Comparison of ENCODE assay signal across 21 cellular contexts in the genomic region with DNA sequence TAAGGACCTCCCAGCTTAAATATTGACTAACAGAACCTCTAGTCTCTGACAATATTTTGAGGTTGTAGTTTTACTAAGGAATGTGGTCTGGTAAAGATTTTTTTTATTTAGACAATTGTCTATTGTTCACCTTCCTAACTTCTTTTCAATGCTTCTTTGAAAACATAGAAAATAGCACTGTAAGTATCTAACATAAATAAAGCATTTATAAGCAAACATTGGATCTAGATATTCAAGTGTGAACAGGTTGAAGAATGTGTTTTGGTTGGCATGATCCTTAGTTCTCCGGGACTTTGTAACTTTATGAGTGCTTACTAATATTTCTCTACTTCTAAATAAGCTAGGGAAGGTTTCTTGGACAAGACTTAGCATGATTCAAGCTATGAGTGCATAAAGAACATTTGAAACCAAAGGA.
DNase-seq lines count a peak whose midpoint lies in the region; ATAC-seq, FAIRE-seq and TF ChIP-seq lines count a peak whose summit lies in the region.
"Had no signal": no experiment of that assay in that cellular context is flagged by ENCODE, and none has a peak within 500 bp of the region (broad histone marks: within the 10 kb centered on the region; RNA-seq: fewer than 3 reads in every experiment).

No MANE protein-coding gene starts in this region.

- H3K27ac Mint-ChIP-seq in MCF 10A (ENCODE audit: low read depth, unreplicated experiment) (peak overlapping the region; percentile 83), mesothelial cell of epicardium (peak overlapping the region; percentile 3)
- H3K27ac Mint-ChIP-seq: activated CD4-positive, alpha-beta T cell treated with anti-CD3 and anti-CD28 coated beads, Interleukin-2, amount 10 ng/mL, durations not matched to agents 24 days and 14 days; activated naive CD4-positive, alpha-beta T cell treated with anti-CD3 and anti-CD28 coated beads for 36 hours; CD4-positive, CD25-positive, alpha-beta regulatory T cell; dendritic cell treated with granulocyte-macrophage colony-stimulating factor and Interleukin-4, amounts not matched to agents 40 ng/mL and 50 ng/mL, for 4 days; H9 had no signal

- no TSS peak for BruUV-seq in MCF 10A (replicated peaks; lab: Mats Ljungman, UMichigan)

- no peak for FAIRE-seq in H1 (lab: Jason Lieb, UNC)
- FAIRE-seq: GM12891 had no signal

- no peaks in the 10 kb centered on the region for H3K23me2 ChIP-seq in H1 (ENCODE audit: low read depth, low read length)

- no peak overlapping the region for H4K5ac ChIP-seq in H1 (ENCODE audit: insufficient read length, low read depth, low read length)

- intact Hi-C loops in MCF 10A (cut with micrococcal nuclease), result no loop called here
- intact Hi-C loops in breast epithelium (cut with DNase I; ENCODE audit: low total_unique reads), result no loop called here

- H3K4me3 ChIP-seq in breast epithelium (no peak overlapping the region), H1 (ENCODE audit: extremely low read depth in 1 of 4, insufficient read depth in 2 of 4, low read depth in 3 of 4, low read length in 4 of 4) (no peak overlapping the region)
- H3K4me3 ChIP-seq: smooth muscle cell, transverse colon had no signal

- no peaks in the 10 kb centered on the region for H3K27me3 Mint-ChIP-seq in MCF 10A (ENCODE audit: insufficient read depth, unreplicated experiment)
- H3K27me3 Mint-ChIP-seq in mesothelial cell of epicardium (ENCODE audit: low read depth), result no peaks in the 10 kb centered on the region
- H3K27me3 Mint-ChIP-seq: activated CD4-positive, alpha-beta T cell treated with anti-CD3 and anti-CD28 coated beads, Interleukin-2, amount 10 ng/mL, durations not matched to agents 24 days and 14 days; CD4-positive, CD25-positive, alpha-beta regulatory T cell; dendritic cell treated with granulocyte-macrophage colony-stimulating factor and Interleukin-4, amounts not matched to agents 40 ng/mL and 50 ng/mL, for 4 days had no signal

- no peak overlapping the region for H3K23ac ChIP-seq in H1 (ENCODE audit: insufficient read length)

- H3K9ac ChIP-seq in H1 (replicated peaks in 1 of 4; ENCODE audit: extremely low read depth in 1 of 4, low read depth in 3 of 4, low read length in 3 of 4), result no peak overlapping the region

- H3K9me3 ChIP-seq in breast epithelium (no peaks in the 10 kb centered on the region), H1 (ENCODE audit: insufficient read depth in 2 of 2, low read depth in 1 of 2, low read length in 1 of 2) (no peaks in the 10 kb centered on the region)
- H3K9me3 ChIP-seq: transverse colon had no signal

- peak overlapping the region in 1 of 2 donors; percentile 33 for H3K27ac ChIP-seq in breast epithelium
- H3K27ac ChIP-seq in H1 (ENCODE audit: low read depth, low read length), result no peak overlapping the region
- H3K27ac ChIP-seq: transverse colon had no signal

- ATAC-seq in HG02642 (IDR thresholded peaks at IDR 0.05; ENCODE audit: poor library complexity, unreplicated experiment) (no peak), HG03469 (IDR thresholded peaks at IDR 0.05; ENCODE audit: unreplicated experiment) (no peak), GM18870 (IDR thresholded peaks at IDR 0.05; ENCODE audit: unreplicated experiment) (no peak)

- no peak for TF ChIP-seq RAD21 in H1 (IDR thresholded peaks at IDR 0.05 in 1 of 2, conservative IDR thresholded peaks at IDR 0.05 in 1 of 2; ENCODE audit: low read depth in 2 of 2, low read length in 2 of 2)

- H3K79me2 ChIP-seq in H1 (ENCODE audit: control insufficient read depth in 1 of 2, insufficient read depth in 2 of 2, low read length in 2 of 2), result no peaks in the 10 kb centered on the region

- H3K18ac ChIP-seq in H1 (ENCODE audit: extremely low read depth, low read length), result no peak overlapping the region

- TF ChIP-seq CTCF in MCF 10A (IDR thresholded peaks at IDR 0.05; ENCODE audit: unreplicated experiment), result no peak
- TF ChIP-seq CTCF in breast epithelium (IDR thresholded peaks at IDR 0.05), result no peak
- TF ChIP-seq CTCF in H1 (IDR thresholded peaks at IDR 0.05; ENCODE audit: control extremely low read depth in 1 of 3, insufficient read depth in 1 of 3, low read depth in 1 of 3, low read length in 3 of 3), result no peak
- TF ChIP-seq CTCF in mesothelial cell of epicardium (IDR thresholded peaks at IDR 0.05; ENCODE audit: unreplicated experiment), result no peak
- TF ChIP-seq CTCF in GM20000 (IDR thresholded peaks at IDR 0.05; ENCODE audit: extremely low read depth, missing control alignments), result no peak

- no peaks in the 10 kb centered on the region for H3K9me3 Mint-ChIP-seq in MCF 10A (ENCODE audit: unreplicated experiment)
- H3K9me3 Mint-ChIP-seq in mesothelial cell of epicardium, result peaks cover 4% of the 10 kb centered on the region
- H3K9me3 Mint-ChIP-seq: activated CD4-positive, alpha-beta T cell treated with anti-CD3 and anti-CD28 coated beads, Interleukin-2, amount 10 ng/mL, durations not matched to agents 24 days and 14 days; CD4-positive, CD25-positive, alpha-beta regulatory T cell; dendritic cell treated with granulocyte-macrophage colony-stimulating factor and Interleukin-4, amounts not matched to agents 40 ng/mL and 50 ng/mL, for 4 days had no signal

- no peak overlapping the region for H2BK20ac ChIP-seq in H1 (ENCODE audit: low read length)

- no peak overlapping the region for H2BK120ac ChIP-seq in H1 (replicated peaks; ENCODE audit: low read depth, low read length)

- no peak overlapping the region for H4K91ac ChIP-seq in H1 (replicated peaks; ENCODE audit: insufficient read length, low read length)

- no peak overlapping the region for H3K14ac ChIP-seq in H1 (ENCODE audit: insufficient read length)

- TF ChIP-seq POLR2A in breast epithelium (IDR thresholded peaks at IDR 0.05), result no peak
- TF ChIP-seq POLR2A in H1 (IDR thresholded peaks at IDR 0.05; ENCODE audit: control extremely low read depth in 1 of 2, low read depth in 2 of 2, low read length in 2 of 2), result no peak

- DNase-seq in MCF 10A (ENCODE audit: unreplicated experiment), result peak; percentile 67
- no peak for DNase-seq in breast epithelium (ENCODE audit: low spot score in 2 of 2)
- no peak for DNase-seq in H1 (ENCODE audit: low read depth in 1 of 2, low spot score in 2 of 2)
- DNase-seq in mesothelial cell of epicardium (ENCODE audit: low spot score in 2 of 2, unreplicated experiment in 2 of 2), result no peak
- no peak for DNase-seq in GM20000 (ENCODE audit: low spot score)
- DNase-seq: 8988T; activated CD4-positive, alpha-beta T cell treated with anti-CD3 and anti-CD28 coated beads, Interleukin-2, amount 10 ng/mL, durations not matched to agents 24 days and 14 days; activated naive CD4-positive, alpha-beta T cell treated with anti-CD3 and anti-CD28 coated beads for 36 hours; CD4-positive, CD25-positive, alpha-beta regulatory T cell; H9; hypothalamus; NCI-H187; NCI-H446 treated with DMSO at 0.1 percent for 48 hours; occipital lobe; transverse colon had no signal

- H3K36me3 ChIP-seq in breast epithelium (no peaks in the 10 kb centered on the region), H1 (ENCODE audit: control insufficient read depth in 2 of 4, insufficient read depth in 4 of 4, low read length in 3 of 4) (no peaks in the 10 kb centered on the region)
- H3K36me3 ChIP-seq: transverse colon had no signal

- no peak overlapping the region for H2BK15ac ChIP-seq in H1 (ENCODE audit: low read length)

- CTCF ChIA-PET in MCF 10A (lab: Yijun Ruan, JAX) (interaction anchor here (0.6 to 1.6 kb wide), 3 partner anchors 12 to 304 kb away, joined by 3 read pairs; no protein-coding TSS in a partner anchor), H1 (lab: Charles Lee; ENCODE audit: partially characterized antibody) (interaction anchor here (0.6 to 0.8 kb wide), 3 partner anchors 11 to 543 kb away, joined by 3 to 5 read pairs (median 3); no protein-coding TSS in a partner anchor)

- 0 out of 2 replicates have a peak overlapping the region, but pooled peaks have one; percentile 29 for H2AFZ ChIP-seq in H1 (ENCODE audit: low read length)

- H3K4me1 ChIP-seq in breast epithelium (no peaks in the 10 kb centered on the region), H1 (replicated peaks in 1 of 4; ENCODE audit: control insufficient read depth in 3 of 4, insufficient read depth in 4 of 4, low read length in 3 of 4) (no peaks in the 10 kb centered on the region)
- H3K4me1 ChIP-seq: transverse colon had no signal

- H3K4me1 Mint-ChIP-seq in MCF 10A (ENCODE audit: insufficient read depth, unreplicated experiment) (peaks cover 25% of the 10 kb centered on the region), mesothelial cell of epicardium (peaks cover 17% of the 10 kb centered on the region)
- H3K4me1 Mint-ChIP-seq: activated CD4-positive, alpha-beta T cell treated with anti-CD3 and anti-CD28 coated beads, Interleukin-2, amount 10 ng/mL, durations not matched to agents 24 days and 14 days; CD4-positive, CD25-positive, alpha-beta regulatory T cell; H9 had no signal

- POLR2A ChIA-PET in MCF 10A (lab: Yijun Ruan, JAX) (interaction anchor here (0.5 to 3.4 kb wide), 9 partner anchors 13 to 504 kb away, joined by 3 to 36 read pairs (median 4); a partner anchor contains a TSS), H1 (lab: Charles Lee; ENCODE audit: partially characterized antibody) (no interaction called here)

- H2BK12ac ChIP-seq in H1 (ENCODE audit: low read depth, low read length), result no peak overlapping the region

- H3K79me1 ChIP-seq in H1 (ENCODE audit: low read depth, low read length), result no peaks in the 10 kb centered on the region

- H4K20me1 ChIP-seq in H1 (replicated peaks in 1 of 2; ENCODE audit: control insufficient read depth in 1 of 2, insufficient read depth in 2 of 2, low read length in 2 of 2), result no peaks in the 10 kb centered on the region

- no peaks in the 10 kb centered on the region for H3K36me3 Mint-ChIP-seq in MCF 10A (ENCODE audit: insufficient read depth, unreplicated experiment)
- H3K36me3 Mint-ChIP-seq in mesothelial cell of epicardium, result no peaks in the 10 kb centered on the region
- H3K36me3 Mint-ChIP-seq: CD4-positive, CD25-positive, alpha-beta regulatory T cell had no signal

- no peak overlapping the region for H3K56ac ChIP-seq in H1 (replicated peaks; ENCODE audit: insufficient read length, low read depth, low read length)

- H3K27me3 ChIP-seq in breast epithelium, result no peaks in the 10 kb centered on the region
- no peaks in the 10 kb centered on the region for H3K27me3 ChIP-seq in H1 (replicated peaks in 1 of 4; ENCODE audit: control insufficient read depth in 3 of 4, extremely low read depth in 1 of 4, insufficient read depth in 3 of 4, low read length in 3 of 4)
- H3K27me3 ChIP-seq: transverse colon had no signal

- no peak for TF ChIP-seq EP300 in H1 (IDR thresholded peaks at IDR 0.05; ENCODE audit: borderline replicate concordance in 1 of 2, low read depth in 2 of 2, low read length in 2 of 2)

- H4K8ac ChIP-seq in H1 (ENCODE audit: extremely low read depth, insufficient read depth, low read length), result no peak overlapping the region

- no peak overlapping the region for H2BK5ac ChIP-seq in H1 (ENCODE audit: low read depth, low read length)

- H3K4me2 ChIP-seq in H1 (ENCODE audit: insufficient read depth in 1 of 2, low read depth in 2 of 2, low read length in 2 of 2), result no peak overlapping the region
- H3K4me2 ChIP-seq: smooth muscle cell had no signal

- H3K4ac ChIP-seq in H1 (replicated peaks; ENCODE audit: insufficient read length, low read depth, low read length), result no peak overlapping the region

- 100% methylated on average over 1 of the region's 1 CpG; no CpG with 5 or more reads in 1 of the 2 experiments for WGBS in H1 (ENCODE audit: extremely low coverage in 1 of 2, insufficient coverage in 1 of 2, insufficient read length in 1 of 2, insufficient replicate concordance in 2 of 2, low coverage in 1 of 2, low lambda C conversion rate in 2 of 2, missing lambda C conversion rate in 1 of 2), 2 experiments

- H2AK5ac ChIP-seq in H1 (ENCODE audit: low read depth, low read length), result no peak overlapping the region

- H3K4me3 Mint-ChIP-seq in MCF 10A (ENCODE audit: unreplicated experiment) (peak overlapping the region; percentile 19), mesothelial cell of epicardium (no peak overlapping the region)
- H3K4me3 Mint-ChIP-seq: activated CD4-positive, alpha-beta T cell treated with anti-CD3 and anti-CD28 coated beads, Interleukin-2, amount 10 ng/mL, durations not matched to agents 24 days and 14 days; activated naive CD4-positive, alpha-beta T cell treated with anti-CD3 and anti-CD28 coated beads for 36 hours; CD4-positive, CD25-positive, alpha-beta regulatory T cell; dendritic cell treated with granulocyte-macrophage colony-stimulating factor and Interleukin-4, amounts not matched to agents 40 ng/mL and 50 ng/mL, for 4 days; H9 had no signal
